ENCODE assay signal across 9 cellular contexts in genomic region chrX:31223817-31224216, GRCh38.
A peak's percentile ranks its signal among the peaks of the same experiment; 100 is the strongest.
DNase-seq lines count a peak whose midpoint lies in the region; ATAC-seq, FAIRE-seq and TF ChIP-seq lines count a peak whose summit lies in the region.
"Had no signal": no experiment of that assay in that cellular context is flagged by ENCODE, and none has a peak within 500 bp of the region (broad histone marks: within the 10 kb centered on the region; RNA-seq: fewer than 3 reads in every experiment).

No MANE protein-coding gene starts in this region.

- H3K27ac ChIP-seq in K562 (ENCODE audit: extremely low read depth, low read depth, low read length) = no peak overlapping the region
- no peak overlapping the region for H3K27ac ChIP-seq in aorta (ENCODE audit: low read depth in 1 of 2, low read length in 2 of 2)

- intact Hi-C loops in K562 (cut with micrococcal nuclease) (no loop called here), aorta (cut with DNase I) (no loop called here)

- POLR2A ChIA-PET in K562 (lab: Yijun Ruan, JAX) = interaction anchor here (0.6 kb wide), 1 partner anchor 23 kb away, joined by 3 read pairs; no protein-coding TSS in a partner anchor

- H3K4me1 ChIP-seq in K562 (replicated peaks in 1 of 2; ENCODE audit: control insufficient read depth in 2 of 2, insufficient read depth in 2 of 2, low read length in 2 of 2) (no peaks in the 10 kb centered on the region), aorta (ENCODE audit: control insufficient read depth in 1 of 2, insufficient read depth in 2 of 2, low read length in 2 of 2) (no peaks in the 10 kb centered on the region)

- H3K9ac ChIP-seq in K562 (ENCODE audit: insufficient read depth in 1 of 2, low read depth in 2 of 2, low read length in 2 of 2) = no peak overlapping the region

- no peak overlapping the region for H3K4me2 ChIP-seq in K562 (ENCODE audit: insufficient read depth, low read length)

- H3K36me3 ChIP-seq in K562 (ENCODE audit: control insufficient read depth, insufficient read depth, low read length) (no peaks in the 10 kb centered on the region), aorta (ENCODE audit: control insufficient read depth in 1 of 2, insufficient read depth in 2 of 2, low read length in 1 of 2) (no peaks in the 10 kb centered on the region)

- H3K4me3 ChIP-seq in K562 = no peak overlapping the region
- H3K4me3 ChIP-seq in aorta (ENCODE audit: low read length in 2 of 2) = no peak overlapping the region

- CTCF ChIA-PET in K562 (lab: Yijun Ruan, JAX; ENCODE audit: low intra/inter-chr PET ratio) = no interaction called here

- TF ChIP-seq EP300 in K562 (IDR thresholded peaks at IDR 0.05; ENCODE audit: low read length) = no peak

- in situ Hi-C loops in K562 (cut with MboI) = no loop called here

- no peak for TF ChIP-seq CTCF in K562 (IDR thresholded peaks at IDR 0.05 in 2 of 3, conservative IDR thresholded peaks at IDR 0.05 in 1 of 3; ENCODE audit: insufficient read depth in 2 of 3, low read depth in 1 of 3, low read length in 3 of 3)

- H4K20me1 ChIP-seq in K562 (replicated peaks; ENCODE audit: control insufficient read depth, insufficient read depth, low read length) = no peaks in the 10 kb centered on the region; the same call in 1 of the 2 replicates

- FAIRE-seq in K562 (lab: Jason Lieb, UNC) = peak; percentile 51
- no peak for FAIRE-seq in GM12892 (lab: Jason Lieb, UNC)

- WGBS in K562 (ENCODE audit: insufficient coverage, low coverage, missing lambda C conversion rate) = 15% methylated on average over 2 of the region's 3 CpGs
- 38 to 51% methylated on average over 3 of the region's 3 CpGs for WGBS in aorta, 2 donors

- H2AFZ ChIP-seq in K562 (ENCODE audit: low read depth, low read length) = no peak overlapping the region

- TF ChIP-seq RAD21 in K562 (CRISPR knock-in tag; conservative IDR thresholded peaks at IDR 0.05 in 1 of 2, IDR thresholded peaks at IDR 0.05 in 1 of 2) = no peak

- ATAC-seq in GM21381 (IDR thresholded peaks at IDR 0.05; ENCODE audit: unreplicated experiment) = peak; percentile 88
- peak; percentile 91 for ATAC-seq in HG03442 (IDR thresholded peaks at IDR 0.05; ENCODE audit: unreplicated experiment)
- ATAC-seq in K562 = no peak
- ATAC-seq in aorta (ENCODE audit: low FRiP score) = no peak

- BruUV-seq in K562 (replicated peaks; lab: Mats Ljungman, UMichigan) = no TSS peak

- no peaks in the 10 kb centered on the region for H3K9me3 ChIP-seq in K562 (replicated peaks; ENCODE audit: control insufficient read depth, insufficient read depth, low read depth, low read length)
- no peaks in the 10 kb centered on the region for H3K9me3 ChIP-seq in aorta (ENCODE audit: control insufficient read depth, low read length)

- DNase-seq in AG08395 (ENCODE audit: low spot score) = peak; percentile 20
- peak in 1 of 4 experiments; percentile 6 for DNase-seq in K562 (ENCODE audit: extremely low read depth in 1 of 4, low spot score in 3 of 4)
- DNase-seq in GM12892 (ENCODE audit: insufficient read length) = no peak
- DNase-seq in aorta = no peak
- DNase-seq in DMS79 (lab: John Stamatoyannopoulos, UW) = no peak
- no peak for DNase-seq in NCI-H1436 (lab: John Stamatoyannopoulos, UW)
- DNase-seq: posterior cingulate gyrus had no signal

- TF ChIP-seq POLR2A in K562 (conservative IDR thresholded peaks at IDR 0.05) (no peak), GM12892 (IDR thresholded peaks at IDR 0.05; ENCODE audit: low read depth, low read length) (no peak)

- H3K79me2 ChIP-seq in K562 (ENCODE audit: control insufficient read depth, insufficient read depth, low read length) = no peaks in the 10 kb centered on the region

- H3K27me3 ChIP-seq in K562 (ENCODE audit: control insufficient read depth in 2 of 2, insufficient read depth in 2 of 2, low read length in 2 of 2) (no peaks in the 10 kb centered on the region), aorta (ENCODE audit: control insufficient read depth in 1 of 2, insufficient read depth in 2 of 2, low read length in 1 of 2) (no peaks in the 10 kb centered on the region)

- no peaks in the 10 kb centered on the region for H3K9me1 ChIP-seq in K562 (ENCODE audit: control insufficient read depth, insufficient read depth, low read length)

TF ChIP-seq in K562, 482 proteins besides CTCF, POLR2A, EP300 and RAD21:
- no peak for TF ChIP-seq ZBTB8A (IDR thresholded peaks at IDR 0.05; ENCODE audit: partially characterized antibody)
- peak; percentile 81 for TF ChIP-seq MEF2A (IDR thresholded peaks at IDR 0.05; ENCODE audit: control insufficient read depth, low read depth, low read length)

Comparison
In these comparisons a context has a peak if more than half of its experiments do, and no peak if none do; other contexts are left out.
1. ATAC-seq: peak in GM21381 (single experiment) and HG03442 (single experiment); none in K562 (single experiment) and aorta (single experiment).